1 cellular context compared by ENCODE assay signal in the genomic region with DNA sequence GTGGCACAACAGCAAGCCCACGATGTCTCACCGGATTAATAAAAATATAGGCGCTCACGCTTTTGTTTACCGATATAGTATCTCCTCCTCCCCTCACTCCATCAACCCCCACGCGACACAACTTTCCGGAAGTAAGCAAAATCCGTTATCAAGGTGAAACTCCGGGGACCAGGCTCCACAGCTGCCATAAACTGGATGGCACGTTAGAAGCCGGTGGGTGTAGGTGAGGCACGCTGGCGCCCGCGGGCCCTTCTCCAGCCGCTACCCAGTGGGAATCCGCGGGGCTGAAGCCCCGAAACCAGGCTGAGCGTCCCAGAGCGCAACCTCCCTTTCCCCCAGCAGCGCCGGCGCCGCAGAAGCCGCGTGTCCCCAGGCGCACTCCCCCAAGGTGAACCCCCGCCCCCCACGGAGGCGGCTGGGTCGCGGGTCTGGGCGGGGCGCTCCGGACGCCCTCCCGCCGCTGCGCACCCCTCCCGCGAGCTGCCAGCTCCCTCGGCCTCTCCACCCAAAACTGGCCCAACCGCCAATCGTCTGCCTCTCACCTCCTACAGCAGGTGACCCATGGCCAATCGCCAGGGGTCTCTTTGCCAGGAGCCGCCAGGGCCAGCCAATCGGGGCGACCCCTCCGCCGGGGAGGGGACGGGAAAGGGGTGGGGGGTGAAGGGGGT.
TF ChIP-seq lines count a peak whose summit lies in the region.

No MANE protein-coding gene starts in this region.

TF ChIP-seq in K562, 482 proteins besides CTCF, POLR2A, EP300 and RAD21 (continued from another document):
- TF ChIP-seq, protein P1, sequence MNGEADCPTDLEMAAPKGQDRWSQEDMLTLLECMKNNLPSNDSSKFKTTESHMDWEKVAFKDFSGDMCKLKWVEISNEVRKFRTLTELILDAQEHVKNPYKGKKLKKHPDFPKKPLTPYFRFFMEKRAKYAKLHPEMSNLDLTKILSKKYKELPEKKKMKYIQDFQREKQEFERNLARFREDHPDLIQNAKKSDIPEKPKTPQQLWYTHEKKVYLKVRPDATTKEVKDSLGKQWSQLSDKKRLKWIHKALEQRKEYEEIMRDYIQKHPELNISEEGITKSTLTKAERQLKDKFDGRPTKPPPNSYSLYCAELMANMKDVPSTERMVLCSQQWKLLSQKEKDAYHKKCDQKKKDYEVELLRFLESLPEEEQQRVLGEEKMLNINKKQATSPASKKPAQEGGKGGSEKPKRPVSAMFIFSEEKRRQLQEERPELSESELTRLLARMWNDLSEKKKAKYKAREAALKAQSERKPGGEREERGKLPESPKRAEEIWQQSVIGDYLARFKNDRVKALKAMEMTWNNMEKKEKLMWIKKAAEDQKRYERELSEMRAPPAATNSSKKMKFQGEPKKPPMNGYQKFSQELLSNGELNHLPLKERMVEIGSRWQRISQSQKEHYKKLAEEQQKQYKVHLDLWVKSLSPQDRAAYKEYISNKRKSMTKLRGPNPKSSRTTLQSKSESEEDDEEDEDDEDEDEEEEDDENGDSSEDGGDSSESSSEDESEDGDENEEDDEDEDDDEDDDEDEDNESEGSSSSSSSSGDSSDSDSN (IDR thresholded peaks at IDR 0.05; ENCODE audit: borderline replicate concordance in 1 of 2, low read depth in 2 of 2, low read length in 2 of 2), result peak in 1 of 2 experiments; percentile 50; a peak in 1 of 4 replicates
- TF ChIP-seq ETS2 (tag; IDR thresholded peaks at IDR 0.05; ENCODE audit: borderline replicate concordance, poor library complexity, severe bottlenecking) (no peak), ZNF778 (CRISPR knock-in tag; IDR thresholded peaks at IDR 0.05) (no peak), HDGF (IDR thresholded peaks at IDR 0.05) (no peak), ARID2 (IDR thresholded peaks at IDR 0.05) (no peak), CBX2 (IDR thresholded peaks at IDR 0.05; ENCODE audit: insufficient read depth, low read length, poor library complexity, severe bottlenecking) (no peak), ZNF79 (CRISPR knock-in tag; IDR thresholded peaks at IDR 0.05; ENCODE audit: low read depth) (no peak), NCOR1 (IDR thresholded peaks at IDR 0.05) (peak; percentile 65)
- TF ChIP-seq, protein P2, sequence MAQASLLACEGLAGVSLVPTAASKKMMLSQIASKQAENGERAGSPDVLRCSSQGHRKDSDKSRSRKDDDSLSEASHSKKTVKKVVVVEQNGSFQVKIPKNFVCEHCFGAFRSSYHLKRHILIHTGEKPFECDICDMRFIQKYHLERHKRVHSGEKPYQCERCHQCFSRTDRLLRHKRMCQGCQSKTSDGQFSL (CRISPR knock-in tag; IDR thresholded peaks at IDR 0.05), result peak; percentile 82
- TF ChIP-seq, protein P2 (tag; IDR thresholded peaks at IDR 0.05), result peak in 1 of 2 experiments; percentile 92; a peak in 2 of 4 replicates
- TF ChIP-seq, protein P3, sequence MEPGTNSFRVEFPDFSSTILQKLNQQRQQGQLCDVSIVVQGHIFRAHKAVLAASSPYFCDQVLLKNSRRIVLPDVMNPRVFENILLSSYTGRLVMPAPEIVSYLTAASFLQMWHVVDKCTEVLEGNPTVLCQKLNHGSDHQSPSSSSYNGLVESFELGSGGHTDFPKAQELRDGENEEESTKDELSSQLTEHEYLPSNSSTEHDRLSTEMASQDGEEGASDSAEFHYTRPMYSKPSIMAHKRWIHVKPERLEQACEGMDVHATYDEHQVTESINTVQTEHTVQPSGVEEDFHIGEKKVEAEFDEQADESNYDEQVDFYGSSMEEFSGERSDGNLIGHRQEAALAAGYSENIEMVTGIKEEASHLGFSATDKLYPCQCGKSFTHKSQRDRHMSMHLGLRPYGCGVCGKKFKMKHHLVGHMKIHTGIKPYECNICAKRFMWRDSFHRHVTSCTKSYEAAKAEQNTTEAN (CRISPR knock-in tag; IDR thresholded peaks at IDR 0.05), result no peak
- TF ChIP-seq, protein P4, sequence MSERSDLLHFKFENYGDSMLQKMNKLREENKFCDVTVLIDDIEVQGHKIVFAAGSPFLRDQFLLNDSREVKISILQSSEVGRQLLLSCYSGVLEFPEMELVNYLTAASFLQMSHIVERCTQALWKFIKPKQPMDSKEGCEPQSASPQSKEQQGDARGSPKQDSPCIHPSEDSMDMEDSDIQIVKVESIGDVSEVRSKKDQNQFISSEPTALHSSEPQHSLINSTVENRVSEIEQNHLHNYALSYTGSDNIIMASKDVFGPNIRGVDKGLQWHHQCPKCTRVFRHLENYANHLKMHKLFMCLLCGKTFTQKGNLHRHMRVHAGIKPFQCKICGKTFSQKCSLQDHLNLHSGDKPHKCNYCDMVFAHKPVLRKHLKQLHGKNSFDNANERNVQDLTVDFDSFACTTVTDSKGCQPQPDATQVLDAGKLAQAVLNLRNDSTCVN (CRISPR knock-in tag; IDR thresholded peaks at IDR 0.05), result 0 out of 2 replicates have a peak, but pooled peaks have one; percentile 25
- TF ChIP-seq, protein P5, sequence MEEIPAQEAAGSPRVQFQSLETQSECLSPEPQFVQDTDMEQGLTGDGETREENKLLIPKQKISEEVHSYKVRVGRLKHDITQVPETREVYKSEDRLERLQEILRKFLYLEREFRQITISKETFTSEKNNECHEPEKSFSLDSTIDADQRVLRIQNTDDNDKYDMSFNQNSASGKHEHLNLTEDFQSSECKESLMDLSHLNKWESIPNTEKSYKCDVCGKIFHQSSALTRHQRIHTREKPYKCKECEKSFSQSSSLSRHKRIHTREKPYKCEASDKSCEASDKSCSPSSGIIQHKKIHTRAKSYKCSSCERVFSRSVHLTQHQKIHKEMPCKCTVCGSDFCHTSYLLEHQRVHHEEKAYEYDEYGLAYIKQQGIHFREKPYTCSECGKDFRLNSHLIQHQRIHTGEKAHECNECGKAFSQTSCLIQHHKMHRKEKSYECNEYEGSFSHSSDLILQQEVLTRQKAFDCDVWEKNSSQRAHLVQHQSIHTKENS (CRISPR knock-in tag; IDR thresholded peaks at IDR 0.05), result no peak
- TF ChIP-seq, protein P6, sequence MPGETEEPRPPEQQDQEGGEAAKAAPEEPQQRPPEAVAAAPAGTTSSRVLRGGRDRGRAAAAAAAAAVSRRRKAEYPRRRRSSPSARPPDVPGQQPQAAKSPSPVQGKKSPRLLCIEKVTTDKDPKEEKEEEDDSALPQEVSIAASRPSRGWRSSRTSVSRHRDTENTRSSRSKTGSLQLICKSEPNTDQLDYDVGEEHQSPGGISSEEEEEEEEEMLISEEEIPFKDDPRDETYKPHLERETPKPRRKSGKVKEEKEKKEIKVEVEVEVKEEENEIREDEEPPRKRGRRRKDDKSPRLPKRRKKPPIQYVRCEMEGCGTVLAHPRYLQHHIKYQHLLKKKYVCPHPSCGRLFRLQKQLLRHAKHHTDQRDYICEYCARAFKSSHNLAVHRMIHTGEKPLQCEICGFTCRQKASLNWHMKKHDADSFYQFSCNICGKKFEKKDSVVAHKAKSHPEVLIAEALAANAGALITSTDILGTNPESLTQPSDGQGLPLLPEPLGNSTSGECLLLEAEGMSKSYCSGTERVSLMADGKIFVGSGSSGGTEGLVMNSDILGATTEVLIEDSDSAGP (CRISPR knock-in tag; IDR thresholded peaks at IDR 0.05), result no peak
- TF ChIP-seq, protein P7, sequence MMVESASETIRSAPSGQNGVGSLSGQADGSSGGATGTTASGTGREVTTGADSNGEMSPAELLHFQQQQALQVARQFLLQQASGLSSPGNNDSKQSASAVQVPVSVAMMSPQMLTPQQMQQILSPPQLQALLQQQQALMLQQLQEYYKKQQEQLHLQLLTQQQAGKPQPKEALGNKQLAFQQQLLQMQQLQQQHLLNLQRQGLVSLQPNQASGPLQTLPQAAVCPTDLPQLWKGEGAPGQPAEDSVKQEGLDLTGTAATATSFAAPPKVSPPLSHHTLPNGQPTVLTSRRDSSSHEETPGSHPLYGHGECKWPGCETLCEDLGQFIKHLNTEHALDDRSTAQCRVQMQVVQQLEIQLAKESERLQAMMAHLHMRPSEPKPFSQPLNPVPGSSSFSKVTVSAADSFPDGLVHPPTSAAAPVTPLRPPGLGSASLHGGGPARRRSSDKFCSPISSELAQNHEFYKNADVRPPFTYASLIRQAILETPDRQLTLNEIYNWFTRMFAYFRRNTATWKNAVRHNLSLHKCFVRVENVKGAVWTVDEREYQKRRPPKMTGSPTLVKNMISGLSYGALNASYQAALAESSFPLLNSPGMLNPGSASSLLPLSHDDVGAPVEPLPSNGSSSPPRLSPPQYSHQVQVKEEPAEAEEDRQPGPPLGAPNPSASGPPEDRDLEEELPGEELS (CRISPR knock-in tag; IDR thresholded peaks at IDR 0.05; ENCODE audit: borderline replicate concordance), result peak; percentile 56; the same call in 1 of the 2 replicates
- TF ChIP-seq, protein P8, sequence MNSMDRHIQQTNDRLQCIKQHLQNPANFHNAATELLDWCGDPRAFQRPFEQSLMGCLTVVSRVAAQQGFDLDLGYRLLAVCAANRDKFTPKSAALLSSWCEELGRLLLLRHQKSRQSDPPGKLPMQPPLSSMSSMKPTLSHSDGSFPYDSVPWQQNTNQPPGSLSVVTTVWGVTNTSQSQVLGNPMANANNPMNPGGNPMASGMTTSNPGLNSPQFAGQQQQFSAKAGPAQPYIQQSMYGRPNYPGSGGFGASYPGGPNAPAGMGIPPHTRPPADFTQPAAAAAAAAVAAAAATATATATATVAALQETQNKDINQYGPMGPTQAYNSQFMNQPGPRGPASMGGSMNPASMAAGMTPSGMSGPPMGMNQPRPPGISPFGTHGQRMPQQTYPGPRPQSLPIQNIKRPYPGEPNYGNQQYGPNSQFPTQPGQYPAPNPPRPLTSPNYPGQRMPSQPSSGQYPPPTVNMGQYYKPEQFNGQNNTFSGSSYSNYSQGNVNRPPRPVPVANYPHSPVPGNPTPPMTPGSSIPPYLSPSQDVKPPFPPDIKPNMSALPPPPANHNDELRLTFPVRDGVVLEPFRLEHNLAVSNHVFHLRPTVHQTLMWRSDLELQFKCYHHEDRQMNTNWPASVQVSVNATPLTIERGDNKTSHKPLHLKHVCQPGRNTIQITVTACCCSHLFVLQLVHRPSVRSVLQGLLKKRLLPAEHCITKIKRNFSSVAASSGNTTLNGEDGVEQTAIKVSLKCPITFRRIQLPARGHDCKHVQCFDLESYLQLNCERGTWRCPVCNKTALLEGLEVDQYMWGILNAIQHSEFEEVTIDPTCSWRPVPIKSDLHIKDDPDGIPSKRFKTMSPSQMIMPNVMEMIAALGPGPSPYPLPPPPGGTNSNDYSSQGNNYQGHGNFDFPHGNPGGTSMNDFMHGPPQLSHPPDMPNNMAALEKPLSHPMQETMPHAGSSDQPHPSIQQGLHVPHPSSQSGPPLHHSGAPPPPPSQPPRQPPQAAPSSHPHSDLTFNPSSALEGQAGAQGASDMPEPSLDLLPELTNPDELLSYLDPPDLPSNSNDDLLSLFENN (IDR thresholded peaks at IDR 0.05; ENCODE audit: low read depth in 2 of 2, low read length in 2 of 2), result peak in 1 of 2 experiments; percentile 57; a peak in 2 of 4 replicates
